ENCODE assay signal across 8 cellular contexts in genomic region chr7:155205368-155206285, GRCh38.
DNase-seq lines count a peak whose midpoint lies in the region; ATAC-seq and TF ChIP-seq lines count a peak whose summit lies in the region.

No MANE protein-coding gene starts in this region.

- no peak for TF ChIP-seq CTCF in coronary artery (IDR thresholded peaks at IDR 0.05)

- H3K9me3 ChIP-seq in MG63: no peaks in the 10 kb centered on the region

- DNase-seq in H7 (peak; percentile 85), MG63 (peak; percentile 87), coronary artery (ENCODE audit: low spot score) (peak; percentile 82), medulla oblongata (ENCODE audit: extremely low spot score) (peak; percentile 74), NCI-H2029 (lab: John Stamatoyannopoulos, UW) (no peak)
- peak; percentile 95 for DNase-seq in activated CD4-positive, alpha-beta T cell treated with anti-CD3 and anti-CD28 coated beads for 36 hours
- peak; percentile 79 for DNase-seq in stimulated activated CD8-positive, alpha-beta memory T cell treated with anti-CD3 and anti-CD28 coated beads, Interleukin-12 subunit alpha, Interleukin-12 subunit beta, amount 100 ng/mL, for 24 hours (ENCODE audit: extremely low read depth)

- peak overlapping the region; percentile 80 for H3K4me3 ChIP-seq in GM08714 (ENCODE audit: low read length)
- no peak overlapping the region for H3K4me3 ChIP-seq in H7 (ENCODE audit: insufficient read depth, low read depth, low read length)
- H3K4me3 ChIP-seq in MG63: peak overlapping the region; percentile 25
- H3K4me3 ChIP-seq in coronary artery: peak overlapping the region; percentile 65

- H3K4me3 Mint-ChIP-seq in activated CD4-positive, alpha-beta T cell treated with anti-CD3 and anti-CD28 coated beads for 36 hours: peak overlapping the region; percentile 77

- no peaks in the 10 kb centered on the region for H3K27me3 Mint-ChIP-seq in activated CD4-positive, alpha-beta T cell treated with anti-CD3 and anti-CD28 coated beads for 36 hours

- intact Hi-C loops in activated CD4-positive, alpha-beta T cell treated with anti-CD3 and anti-CD28 coated beads for 36 hours (cut with DNase I, micrococcal nuclease): loop anchor here (1.0 to 5.0 kb wide), 9 partner anchors 15 to 559 kb away; partner anchors contain the start of genes PAXIP1 (in 1 of the 2) and RBM33 (in 1 of the 2)

- peak; percentile 84 for ATAC-seq in activated CD4-positive, alpha-beta T cell treated with anti-CD3 and anti-CD28 coated beads for 36 hours

- H3K4me1 Mint-ChIP-seq in activated CD4-positive, alpha-beta T cell treated with anti-CD3 and anti-CD28 coated beads for 36 hours: peaks cover 60% of the 10 kb centered on the region

- peaks cover 6% of the 10 kb centered on the region for H3K36me3 Mint-ChIP-seq in activated CD4-positive, alpha-beta T cell treated with anti-CD3 and anti-CD28 coated beads for 36 hours (ENCODE audit: low read depth)

- CTCF ChIA-PET in activated CD4-positive, alpha-beta T cell treated with anti-CD3 and anti-CD28 coated beads for 36 hours (lab: Charles Lee): interaction anchor here (1.0 to 3.1 kb wide), 4 partner anchors 15 to 93 kb away, joined by 3 to 16 read pairs (median 6); partner anchors contain the start of gene INSIG1

- H3K9me3 Mint-ChIP-seq in activated CD4-positive, alpha-beta T cell treated with anti-CD3 and anti-CD28 coated beads for 36 hours (ENCODE audit: low read depth): peaks cover 2% of the 10 kb centered on the region

- no peaks in the 10 kb centered on the region for H3K36me3 ChIP-seq in H7 (replicated peaks; ENCODE audit: control insufficient read depth, insufficient read depth, low read length)
- H3K36me3 ChIP-seq in MG63: no peaks in the 10 kb centered on the region

- H3K27me3 ChIP-seq in H7 (ENCODE audit: control insufficient read depth, insufficient read depth, low read length): no peaks in the 10 kb centered on the region
- no peaks in the 10 kb centered on the region for H3K27me3 ChIP-seq in MG63

- H3K27ac ChIP-seq in coronary artery: peak overlapping the region in 1 of 2 donors; percentile 89

- H3K27ac Mint-ChIP-seq in activated CD4-positive, alpha-beta T cell treated with anti-CD3 and anti-CD28 coated beads for 36 hours: peak overlapping the region; percentile 100

- POLR2A ChIA-PET in activated CD4-positive, alpha-beta T cell treated with anti-CD3 and anti-CD28 coated beads for 36 hours (lab: Charles Lee): interaction anchor here (0.5 to 2.7 kb wide), 7 partner anchors 38 to 2000 kb away, joined by 3 to 43 read pairs (median 3); partner anchors contain the start of gene INSIG1
